In the genomic region with DNA sequence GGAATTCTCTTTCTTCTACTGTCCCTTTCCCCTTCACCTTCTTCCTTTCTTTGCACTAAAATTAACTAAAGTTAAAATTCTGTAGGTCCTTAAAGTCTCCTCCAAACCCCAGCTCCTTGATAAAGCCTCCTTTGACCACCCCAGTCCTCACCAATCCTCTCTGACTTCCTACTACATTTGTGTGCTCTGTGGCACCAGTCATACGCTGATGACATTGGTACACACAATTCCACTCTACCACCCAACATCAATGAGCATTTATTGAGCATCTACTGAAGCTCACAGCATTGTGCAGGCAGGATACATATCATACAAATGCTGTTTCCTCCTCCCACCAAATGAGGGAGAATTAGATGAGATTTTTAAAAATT, we compare ENCODE assay signal across 20 cellular contexts. TPM values are rescaled to one million over a fixed set of nuclear protein-coding genes. Genes with fewer than 3 reads are reported as not detected.
A peak's percentile ranks its signal among the peaks of the same experiment; 100 is the strongest.
DNase-seq lines count a peak whose midpoint lies in the region; ATAC-seq, FAIRE-seq and TF ChIP-seq lines count a peak whose summit lies in the region.
"Had no signal": no experiment of that assay in that cellular context is flagged by ENCODE, and none has a peak within 500 bp of the region (broad histone marks: within the 10 kb centered on the region; RNA-seq: fewer than 3 reads in every experiment).

No MANE protein-coding gene starts in this region.

- no peak overlapping the region for H3K4me3 Mint-ChIP-seq in mesothelial cell of epicardium
- H3K4me3 Mint-ChIP-seq: CD8-positive, alpha-beta T cell had no signal

- H2AFZ ChIP-seq in HepG2 (ENCODE audit: low read length) = no peak overlapping the region
- H2AFZ ChIP-seq in K562 (ENCODE audit: low read depth, low read length) = no peak overlapping the region

- FAIRE-seq in HepG2 (lab: Jason Lieb, UNC) (no peak), K562 (lab: Jason Lieb, UNC) (peak; percentile 48)
- FAIRE-seq: HTR-8/SVneo had no signal

- in situ Hi-C loops in HepG2 (cut with HindIII; ENCODE audit: extremely low pct_ligation_motif_present, low pct_unique_long_range_greater_than_20kb) = loop anchor here (5.0 to 10.0 kb wide), 2 partner anchors 253 to 444 kb away; no protein-coding TSS in a partner anchor
- in situ Hi-C loops in K562 (cut with MboI) = no loop called here

- TF ChIP-seq CTCF in HepG2 (CRISPR knock-in tag; IDR thresholded peaks at IDR 0.05) (no peak), right lobe of liver (IDR thresholded peaks at IDR 0.05) (no peak), K562 (IDR thresholded peaks at IDR 0.05 in 2 of 3, conservative IDR thresholded peaks at IDR 0.05 in 1 of 3; ENCODE audit: insufficient read depth in 2 of 3, low read depth in 1 of 3, low read length in 3 of 3) (no peak), mesothelial cell of epicardium (IDR thresholded peaks at IDR 0.05; ENCODE audit: unreplicated experiment) (peak; percentile 4), breast epithelium (IDR thresholded peaks at IDR 0.05) (no peak)

- peak overlapping the region; percentile 100 for H3K27ac ChIP-seq in HepG2 (ENCODE audit: extremely low read length, insufficient read depth, low read length)
- H3K27ac ChIP-seq in right lobe of liver = no peak overlapping the region
- no peak overlapping the region for H3K27ac ChIP-seq in K562 (ENCODE audit: extremely low read depth, low read depth, low read length)
- H3K27ac ChIP-seq in breast epithelium = no peak overlapping the region
- H3K27ac ChIP-seq: 22Rv1 had no signal

- no peaks in the 10 kb centered on the region for H4K20me1 ChIP-seq in HepG2 (ENCODE audit: insufficient read depth, low read length)
- H4K20me1 ChIP-seq in K562 (replicated peaks; ENCODE audit: control insufficient read depth, insufficient read depth, low read length) = no peaks in the 10 kb centered on the region

- H3K4me3 ChIP-seq in HepG2 (replicated peaks in 1 of 3; ENCODE audit: insufficient read depth in 1 of 3, low read depth in 2 of 3, low read length in 3 of 3) (peak overlapping the region; percentile 95 to 99 (median 99)), right lobe of liver (no peak overlapping the region), K562 (no peak overlapping the region), breast epithelium (no peak overlapping the region)

- H3K9me1 ChIP-seq in K562 (ENCODE audit: control insufficient read depth, insufficient read depth, low read length) = no peaks in the 10 kb centered on the region

- H3K9me3 ChIP-seq in HepG2 (ENCODE audit: low read length) (no peaks in the 10 kb centered on the region), right lobe of liver (no peaks in the 10 kb centered on the region), K562 (replicated peaks; ENCODE audit: control insufficient read depth, insufficient read depth, low read depth, low read length) (peaks cover 4% of the 10 kb centered on the region; the same call in 1 of the 2 replicates), breast epithelium (no peaks in the 10 kb centered on the region)

- H3K36me3 Mint-ChIP-seq in mesothelial cell of epicardium = no peaks in the 10 kb centered on the region
- H3K36me3 Mint-ChIP-seq: CD8-positive, alpha-beta T cell had no signal

- POLR2A ChIA-PET in HepG2 (lab: Yijun Ruan, JAX) = interaction anchor here (0.6 to 7.9 kb wide), 11 partner anchors 10 to 301 kb away, joined by 3 to 123 read pairs (median 7); a partner anchor contains a TSS
- POLR2A ChIA-PET in K562 (lab: Yijun Ruan, JAX) = interaction anchor here (0.7 kb wide), 1 partner anchor 187 kb away, joined by 3 read pairs; no protein-coding TSS in a partner anchor

- H3K9ac ChIP-seq in HepG2 (ENCODE audit: insufficient read depth, low read depth, low read length) (peak overlapping the region; percentile 99), K562 (ENCODE audit: insufficient read depth in 1 of 2, low read depth in 2 of 2, low read length in 2 of 2) (no peak overlapping the region)

- 3% methylated on average over 1 of the region's 1 CpG for WGBS in HepG2 (ENCODE audit: low lambda C conversion rate)
- WGBS in right lobe of liver (ENCODE audit: insufficient coverage, low coverage, low lambda C conversion rate, missing lambda C conversion rate) = 64% methylated on average over 1 of the region's 1 CpG
- 75% methylated on average over 1 of the region's 1 CpG for WGBS in K562 (ENCODE audit: insufficient coverage, low coverage, missing lambda C conversion rate)

- peaks cover 63% of the 10 kb centered on the region for H3K79me2 ChIP-seq in HepG2 (ENCODE audit: insufficient read depth, low read length)
- no peaks in the 10 kb centered on the region for H3K79me2 ChIP-seq in K562 (ENCODE audit: control insufficient read depth, insufficient read depth, low read length)

- H3K4me1 ChIP-seq in HepG2 (ENCODE audit: insufficient read depth, low read length) (peaks cover 62% of the 10 kb centered on the region), right lobe of liver (peaks cover 0 to 8% (median 2%) of the 10 kb centered on the region in 4 donors), K562 (replicated peaks in 1 of 2; ENCODE audit: control insufficient read depth in 2 of 2, insufficient read depth in 2 of 2, low read length in 2 of 2) (peaks cover 14 to 39% of the 10 kb centered on the region in 2 experiments; a peak in 4 of 5 replicates), breast epithelium (peaks cover 0 to 8% of the 10 kb centered on the region in 2 donors)

- no peak for TF ChIP-seq EP300 in HepG2 (IDR thresholded peaks at IDR 0.05; ENCODE audit: low read depth in 2 of 2, low read length in 2 of 2)
- no peak for TF ChIP-seq EP300 in HepG2 (CRISPR knock-in tag; IDR thresholded peaks at IDR 0.05; ENCODE audit: borderline replicate concordance)
- TF ChIP-seq EP300 in K562 (IDR thresholded peaks at IDR 0.05; ENCODE audit: low read length) = no peak

- CTCF ChIA-PET in HepG2 (lab: Yijun Ruan, JAX; ENCODE audit: low intra/inter-chr PET ratio, low total read pairs) (interaction anchor here (1.4 kb wide), 1 partner anchor 102 kb away, joined by 3 read pairs; no protein-coding TSS in a partner anchor), K562 (lab: Yijun Ruan, JAX; ENCODE audit: low intra/inter-chr PET ratio) (no interaction called here)

- DNase-seq in HepG2 (ENCODE audit: low spot score) (no peak), right lobe of liver (no peak), K562 (ENCODE audit: extremely low read depth in 1 of 4, low spot score in 3 of 4) (no peak), mesothelial cell of epicardium (ENCODE audit: low spot score in 2 of 2, unreplicated experiment in 2 of 2) (no peak), breast epithelium (ENCODE audit: low spot score in 2 of 2) (no peak), cortex of kidney (lab: John Stamatoyannopoulos, UW) (no peak), SW 1271 (lab: John Stamatoyannopoulos, UW) (no peak)
- DNase-seq: CD8-positive, alpha-beta T cell; COR-L47; DND-41; GF-D8; HCEC 1CT; IMR-90 had no signal

- H3K27ac Mint-ChIP-seq in mesothelial cell of epicardium = no peak overlapping the region
- H3K27ac Mint-ChIP-seq: CD14-positive monocyte; CD8-positive, alpha-beta T cell had no signal

- TF ChIP-seq RAD21 in HepG2 (CRISPR knock-in tag; IDR thresholded peaks at IDR 0.05) = no peak
- no peak for TF ChIP-seq RAD21 in K562 (CRISPR knock-in tag; conservative IDR thresholded peaks at IDR 0.05 in 1 of 2, IDR thresholded peaks at IDR 0.05 in 1 of 2)

- ATAC-seq in HepG2 (no peak), right lobe of liver (no peak), K562 (no peak), GM21576 (IDR thresholded peaks at IDR 0.05; ENCODE audit: unreplicated experiment) (no peak)
- ATAC-seq: CD8-positive, alpha-beta T cell had no signal

- intact Hi-C loops in HepG2 (cut with micrococcal nuclease; ENCODE audit: unreplicated experiment) = loop anchor here (2.0 kb wide), 1 partner anchor 302 kb away; no protein-coding TSS in a partner anchor
- intact Hi-C loops in right lobe of liver (cut with DNase I) = no loop called here
- intact Hi-C loops in K562 (cut with micrococcal nuclease) = loop anchor here (2.0 to 10.0 kb wide), 2 partner anchors 54 to 306 kb away; no protein-coding TSS in a partner anchor
- intact Hi-C loops in breast epithelium (cut with DNase I; ENCODE audit: low total_unique reads) = no loop called here

- H3K27me3 ChIP-seq in HepG2 (ENCODE audit: control insufficient read depth in 1 of 2, insufficient read depth in 2 of 2, low read length in 2 of 2) = no peaks in the 10 kb centered on the region; a peak in 1 of 5 replicates
- H3K27me3 ChIP-seq in right lobe of liver = peaks cover 0 to 4% of the 10 kb centered on the region in 2 donors
- no peaks in the 10 kb centered on the region for H3K27me3 ChIP-seq in K562 (ENCODE audit: control insufficient read depth in 2 of 2, insufficient read depth in 2 of 2, low read length in 2 of 2)
- H3K27me3 ChIP-seq in breast epithelium = peaks cover 0 to 38% of the 10 kb centered on the region in 2 donors

- TF ChIP-seq POLR2A in HepG2 (IDR thresholded peaks at IDR 0.05; ENCODE audit: insufficient read depth in 1 of 2, low read depth in 2 of 2, low read length in 2 of 2) (no peak; a peak in 1 of 4 replicates), right lobe of liver (IDR thresholded peaks at IDR 0.05) (no peak), K562 (conservative IDR thresholded peaks at IDR 0.05) (no peak), breast epithelium (IDR thresholded peaks at IDR 0.05) (no peak)

- H3K36me3 ChIP-seq in HepG2 (replicated peaks in 1 of 2; ENCODE audit: control insufficient read depth in 1 of 2, insufficient read depth in 2 of 2, low read length in 2 of 2) (no peaks in the 10 kb centered on the region; a peak in 2 of 5 replicates), right lobe of liver (no peaks in the 10 kb centered on the region), K562 (ENCODE audit: control insufficient read depth, insufficient read depth, low read length) (no peaks in the 10 kb centered on the region), breast epithelium (no peaks in the 10 kb centered on the region)

- peaks cover 36% of the 10 kb centered on the region for H3K4me1 Mint-ChIP-seq in mesothelial cell of epicardium

- H3K27me3 Mint-ChIP-seq in mesothelial cell of epicardium (ENCODE audit: low read depth) = peaks cover 89% of the 10 kb centered on the region

- BruUV-seq in HepG2 (replicated peaks; lab: Mats Ljungman, UMichigan) (no TSS peak), K562 (replicated peaks; lab: Mats Ljungman, UMichigan) (no TSS peak)

- H3K9me3 Mint-ChIP-seq in mesothelial cell of epicardium = no peaks in the 10 kb centered on the region
- H3K9me3 Mint-ChIP-seq: CD8-positive, alpha-beta T cell had no signal

- H3K4me2 ChIP-seq in HepG2 (ENCODE audit: low read depth, low read length) (peak overlapping the region; percentile 100), K562 (ENCODE audit: insufficient read depth, low read length) (no peak overlapping the region)

RNA-seq across cellular contexts. Expression of a gene that starts 4.5 kb away (rescaled TPM):
- total RNA-seq in HepG2 (2016; rRNA removed; fragmentation: Illumina TruSeq; extraction: Trizol) (86.9 and 119 TPM in 2 replicates), right lobe of liver (10 to 100 TPM in 1 of 6 experiments, 1 to 10 TPM in 5; 1.4 to 16.0 (median 1.9) TPM), K562 (2014; rRNA removed) (0.59 and 0.65 TPM in 2 replicates), K562 (2014; rRNA removed; fragmentation: Illumina TruSeq; extraction: Trizol) (0.07 TPM in 1 of 2 replicates, not detected in the other), K562 (2015; rRNA removed; fragmentation: Illumina TruSeq; extraction: Trizol) (0.25 and 0.30 TPM in 2 replicates), K562 (2021) (1.7 and 1.8 TPM in 2 replicates), mesothelial cell of epicardium (2.2 to 4.6 TPM (median 2.7 TPM) in 3 replicates), breast epithelium (1 to 10 TPM; 1.5 to 7.9 (median 5.8) TPM)
- 64.4 and 65.1 TPM in 2 replicates for total RNA-seq in HepG2 (2016; cell fraction: cytosol; rRNA removed; fragmentation: Illumina TruSeq; extraction: Trizol; ENCODE audit: low read depth)
- 88.6 and 124 TPM in 2 replicates for total RNA-seq in HepG2 (2016; cell fraction: insoluble cytoplasmic fraction; rRNA removed; fragmentation: Illumina TruSeq; extraction: Trizol)
- total RNA-seq in HepG2 (2016; cell fraction: membrane; rRNA removed; fragmentation: Illumina TruSeq; extraction: Trizol) = 116 and 154 TPM in 2 replicates
- total RNA-seq in HepG2 (2016; cell fraction: nucleus; rRNA removed; fragmentation: Illumina TruSeq; extraction: Trizol) = 66.7 and 66.9 TPM in 2 replicates
- polyA plus RNA-seq in HepG2 (2011; rRNA removed) (50.8 and 52.3 TPM in 2 replicates), K562 (2011; rRNA removed) (0.06 and 0.31 TPM in 2 replicates), K562 (2014; fragmentation: Illumina TruSeq; extraction: Trizol) (not detected in 2 replicates), K562 (2014; fragmentation: Nextera tagmentation; extraction: Ambion mirVana) (under 1 TPM; 0.03 TPM), K562 (2014; rRNA removed) (0.67 and 0.99 TPM in 2 replicates)
- polyA plus RNA-seq in HepG2 (2011; cell fraction: cytosol; rRNA removed) = 37.8 and 80.3 TPM in 2 replicates
- polyA plus RNA-seq in HepG2 (2011; cell fraction: nucleus; rRNA removed) = 69.4 and 108 TPM in 2 replicates
- polyA plus RNA-seq in HepG2 (2012) = 78.5 and 105 TPM in 2 replicates
- 52.2 and 60.9 TPM in 2 replicates for polyA plus RNA-seq in HepG2 (2016; cell fraction: cytosol; fragmentation: Illumina TruSeq; extraction: Trizol; ENCODE audit: low read depth)
- 151 and 153 TPM in 2 replicates for polyA plus RNA-seq in HepG2 (2016; cell fraction: insoluble cytoplasmic fraction; fragmentation: Illumina TruSeq; extraction: Trizol; ENCODE audit: low read depth)
- polyA plus RNA-seq in HepG2 (2016; cell fraction: membrane; fragmentation: Illumina TruSeq; extraction: Trizol; ENCODE audit: low read depth) = 94.4 and 101 TPM in 2 replicates
- polyA plus RNA-seq in HepG2 (2016; cell fraction: nucleus; fragmentation: Illumina TruSeq; extraction: Trizol; ENCODE audit: insufficient read depth, low read depth) = 128 and 147 TPM in 2 replicates
- polyA minus RNA-seq in HepG2 (2011; rRNA and poly(A)+ RNA removed; ENCODE audit: low replicate concordance) = 0.09 and 136 TPM in 2 replicates
- polyA minus RNA-seq in HepG2 (2011; cell fraction: cytosol; rRNA and poly(A)+ RNA removed) = 71.0 and 98.0 TPM in 2 replicates
- polyA minus RNA-seq in HepG2 (2011; cell fraction: nucleus; rRNA and poly(A)+ RNA removed) = 42.4 and 69.9 TPM in 2 replicates
- total RNA-seq in K562 (2011; cell fraction: chromatin; rRNA removed; ENCODE audit: low replicate concordance) = not detected in 2 replicates
- total RNA-seq in K562 (2011; cell fraction: nucleolus; rRNA removed) = 0.26 TPM in 1 of 2 replicates, not detected in the other
- 0.31 TPM in 1 of 2 replicates, not detected in the other for total RNA-seq in K562 (2011; cell fraction: nucleoplasm; rRNA removed)
- polyA plus RNA-seq in K562 (2011; cell fraction: cytosol; rRNA removed) = 0.22 and 0.57 TPM in 2 replicates
- polyA plus RNA-seq in K562 (2011; cell fraction: nucleus; rRNA removed) = 0.24 and 0.46 TPM in 2 replicates
- 0.78 and 1.1 TPM in 2 replicates for polyA plus RNA-seq in K562 (2012)
- 0.09 TPM in 1 of 2 replicates, not detected in the other for polyA minus RNA-seq in K562 (2011; rRNA and poly(A)+ RNA removed)
- polyA minus RNA-seq in K562 (2011; cell fraction: cytosol; rRNA and poly(A)+ RNA removed) = not detected in 2 replicates
- polyA minus RNA-seq in K562 (2011; cell fraction: nucleus; rRNA and poly(A)+ RNA removed) = 0.27 and 1.1 TPM in 2 replicates
- total RNA-seq: A673; CD8-positive, alpha-beta T cell; H4; IMR-90 had no signal
- polyA plus RNA-seq: BJ, CD14-positive monocyte, IMR-90 had no signal

RNA-seq across cellular contexts. Expression of a gene that starts 59.6 kb away (rescaled TPM):
- total RNA-seq in HepG2 (2016; rRNA removed; fragmentation: Illumina TruSeq; extraction: Trizol) = not detected in 2 replicates
- not detected in 2 replicates for total RNA-seq in HepG2 (2016; cell fraction: cytosol; rRNA removed; fragmentation: Illumina TruSeq; extraction: Trizol; ENCODE audit: low read depth)
- not detected in 2 replicates for total RNA-seq in HepG2 (2016; cell fraction: insoluble cytoplasmic fraction; rRNA removed; fragmentation: Illumina TruSeq; extraction: Trizol)
- not detected in 2 replicates for total RNA-seq in HepG2 (2016; cell fraction: membrane; rRNA removed; fragmentation: Illumina TruSeq; extraction: Trizol)
- not detected in 2 replicates for total RNA-seq in HepG2 (2016; cell fraction: nucleus; rRNA removed; fragmentation: Illumina TruSeq; extraction: Trizol)
- not detected in 2 replicates for polyA plus RNA-seq in HepG2 (2011; rRNA removed)
- polyA plus RNA-seq in HepG2 (2011; cell fraction: cytosol; rRNA removed) = not detected in 2 replicates
- polyA plus RNA-seq in HepG2 (2011; cell fraction: nucleus; rRNA removed) = not detected in 2 replicates
- not detected in 2 replicates for polyA plus RNA-seq in HepG2 (2012)
- not detected in 2 replicates for polyA plus RNA-seq in HepG2 (2016; cell fraction: cytosol; fragmentation: Illumina TruSeq; extraction: Trizol; ENCODE audit: low read depth)
- not detected in 2 replicates for polyA plus RNA-seq in HepG2 (2016; cell fraction: insoluble cytoplasmic fraction; fragmentation: Illumina TruSeq; extraction: Trizol; ENCODE audit: low read depth)
- not detected in 2 replicates for polyA plus RNA-seq in HepG2 (2016; cell fraction: membrane; fragmentation: Illumina TruSeq; extraction: Trizol; ENCODE audit: low read depth)
- polyA plus RNA-seq in HepG2 (2016; cell fraction: nucleus; fragmentation: Illumina TruSeq; extraction: Trizol; ENCODE audit: insufficient read depth, low read depth) = not detected in 2 replicates
- polyA minus RNA-seq in HepG2 (2011; rRNA and poly(A)+ RNA removed; ENCODE audit: low replicate concordance) = not detected in 2 replicates
- polyA minus RNA-seq in HepG2 (2011; cell fraction: cytosol; rRNA and poly(A)+ RNA removed) = not detected in 2 replicates
- not detected in 2 replicates for polyA minus RNA-seq in HepG2 (2011; cell fraction: nucleus; rRNA and poly(A)+ RNA removed)
- 1 to 10 TPM in 2 of 6 experiments, under 1 TPM in 1, not detected in 3; 0.53 to 1.2 (median 1.1) TPM for total RNA-seq in right lobe of liver
- total RNA-seq in K562 (2011; cell fraction: chromatin; rRNA removed; ENCODE audit: low replicate concordance) = not detected in 2 replicates
- not detected in 2 replicates for total RNA-seq in K562 (2011; cell fraction: nucleolus; rRNA removed)
- total RNA-seq in K562 (2011; cell fraction: nucleoplasm; rRNA removed) = not detected in 2 replicates
- 1.1 and 1.2 TPM in 2 replicates for total RNA-seq in K562 (2014; rRNA removed)
- 1.2 and 2.4 TPM in 2 replicates for total RNA-seq in K562 (2014; rRNA removed; fragmentation: Illumina TruSeq; extraction: Trizol)
- total RNA-seq in K562 (2015; rRNA removed; fragmentation: Illumina TruSeq; extraction: Trizol) = 1.2 and 1.6 TPM in 2 replicates
- 1.2 and 1.3 TPM in 2 replicates for total RNA-seq in K562 (2021)
- polyA plus RNA-seq in K562 (2011; rRNA removed) = 1.5 and 1.8 TPM in 2 replicates
- 0.12 TPM in 1 of 2 replicates, not detected in the other for polyA plus RNA-seq in K562 (2011; cell fraction: cytosol; rRNA removed)
- polyA plus RNA-seq in K562 (2011; cell fraction: nucleus; rRNA removed) = 0.36 TPM in 1 of 2 replicates, not detected in the other
- polyA plus RNA-seq in K562 (2012) = 3.3 and 13.0 TPM in 2 replicates
- polyA plus RNA-seq in K562 (2014; fragmentation: Illumina TruSeq; extraction: Trizol) = 1.1 and 1.6 TPM in 2 replicates
- 1 to 10 TPM in 1 of 2 experiments, under 1 TPM in 1; 0.85 to 1.0 TPM for polyA plus RNA-seq in K562 (2014; fragmentation: Nextera tagmentation; extraction: Ambion mirVana)
- polyA plus RNA-seq in K562 (2014; rRNA removed) = 1.4 and 1.8 TPM in 2 replicates
- polyA minus RNA-seq in K562 (2011; rRNA and poly(A)+ RNA removed) = 0.66 and 0.70 TPM in 2 replicates
- not detected in 2 replicates for polyA minus RNA-seq in K562 (2011; cell fraction: cytosol; rRNA and poly(A)+ RNA removed)
- polyA minus RNA-seq in K562 (2011; cell fraction: nucleus; rRNA and poly(A)+ RNA removed) = 0.89 TPM in 1 of 2 replicates, not detected in the other
- total RNA-seq in mesothelial cell of epicardium = 0.47 to 1.1 TPM (median 0.94 TPM) in 3 replicates
- under 1 TPM in 1 of 3 donors, not detected in 2; 0.80 TPM for total RNA-seq in breast epithelium
- total RNA-seq: A673; CD8-positive, alpha-beta T cell; IMR-90 had no signal
- polyA plus RNA-seq: BJ, CD14-positive monocyte, IMR-90 had no signal

Comparison
In these comparisons a context has a peak if more than half of its experiments do, and no peak if none do; other contexts are left out.
1. H3K4me3 ChIP-seq: peak in HepG2 (3 of 3); none in right lobe of liver (0 of 3), K562 (single experiment) and breast epithelium (0 of 3).
2. intact Hi-C loops: an anchor here in HepG2 (2.0 kb wide) and K562 (2.0 to 10.0 kb wide); none called in right lobe of liver and breast epithelium.